ENCODE assay signal across 8 cellular contexts in the genomic region with DNA sequence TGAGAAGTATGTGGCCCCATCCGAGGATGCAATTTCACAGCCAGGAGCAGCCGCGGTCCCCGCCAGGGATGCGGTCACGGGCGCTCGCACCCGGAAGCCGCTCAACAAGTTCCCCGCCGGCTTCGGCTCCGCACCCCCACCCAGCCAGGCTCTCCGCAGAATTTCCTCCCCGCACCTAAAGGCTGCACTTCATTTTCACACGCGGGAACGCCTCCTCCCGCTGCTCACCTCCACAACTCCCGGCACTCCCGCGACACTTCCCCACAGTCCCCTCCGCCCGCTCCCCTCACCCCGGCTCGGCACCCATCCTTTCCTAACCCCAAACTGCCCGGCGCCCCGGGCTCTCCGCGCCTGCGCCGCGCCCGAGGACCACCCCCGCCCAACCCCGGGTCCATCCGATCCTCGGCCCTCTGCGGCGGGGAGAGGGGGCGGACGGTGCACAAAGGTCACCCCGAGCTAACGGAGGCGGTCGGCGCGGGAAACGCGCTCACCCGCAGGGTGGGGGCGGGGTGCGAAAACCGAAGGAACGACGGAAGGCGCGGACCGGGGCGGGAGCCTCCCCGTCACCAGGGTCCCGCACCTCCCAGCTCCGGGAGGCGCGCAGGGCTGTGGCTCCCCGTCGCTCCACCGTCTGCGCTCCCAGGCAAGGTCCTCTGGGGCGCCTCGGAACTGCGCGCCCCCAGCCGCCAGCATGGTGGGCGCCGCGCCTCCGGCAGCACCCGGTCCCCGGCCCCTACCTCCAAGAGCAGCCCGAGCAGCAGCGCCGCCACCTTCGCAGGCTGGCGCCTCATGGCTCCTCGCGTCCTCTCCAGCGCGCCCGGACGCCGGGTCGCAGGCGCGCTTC. TPM values are rescaled to one million over a fixed set of nuclear protein-coding genes. Genes with fewer than 3 reads are reported as not detected.
A peak's percentile ranks its signal among the peaks of the same experiment; 100 is the strongest.
DNase-seq lines count a peak whose midpoint lies in the region; ATAC-seq lines count a peak whose summit lies in the region.

No MANE protein-coding gene starts in this region.

- intact Hi-C loops in activated CD4-positive, alpha-beta memory T cell treated with anti-CD3 and anti-CD28 coated beads for 36 hours (cut with micrococcal nuclease): loop anchor here (1.0 to 5.0 kb wide), 7 partner anchors 37 to 574 kb away; partner anchors contain the start of genes CHCHD2 and SUMF2

- peaks cover 10% of the 10 kb centered on the region for H3K4me1 ChIP-seq in ectodermal cell (ENCODE audit: control insufficient read depth, insufficient read depth, low read length)
- peaks cover 33% of the 10 kb centered on the region for H3K4me1 ChIP-seq in mesodermal cell (ENCODE audit: control insufficient read depth, insufficient read depth, low read length, poor library complexity, severe bottlenecking)

- H3K27me3 ChIP-seq in ectodermal cell (ENCODE audit: control insufficient read depth, insufficient read depth, low read length, poor library complexity, severe bottlenecking): peaks cover 19% of the 10 kb centered on the region

- H3K27me3 Mint-ChIP-seq in activated CD4-positive, alpha-beta memory T cell treated with anti-CD3 and anti-CD28 coated beads for 36 hours: no peaks in the 10 kb centered on the region

- POLR2A ChIA-PET in activated CD4-positive, alpha-beta memory T cell treated with anti-CD3 and anti-CD28 coated beads for 36 hours (lab: Charles Lee): interaction anchor here (1.0 to 9.2 kb wide), 8 partner anchors 11 to 263 kb away, joined by 3 to 128 read pairs (median 4); no protein-coding TSS in a partner anchor

- peak overlapping the region; percentile 80 for H3K4me3 ChIP-seq in ectodermal cell (ENCODE audit: insufficient read depth, low read depth, low read length)
- peak overlapping the region; percentile 92 for H3K4me3 ChIP-seq in mesodermal cell (ENCODE audit: extremely low read depth, insufficient read depth, low read length, poor library complexity, severe bottlenecking)

- peaks cover 75% of the 10 kb centered on the region for H3K4me1 Mint-ChIP-seq in activated CD4-positive, alpha-beta memory T cell treated with anti-CD3 and anti-CD28 coated beads for 36 hours (ENCODE audit: low read depth)

- H3K4me3 Mint-ChIP-seq in activated CD4-positive, alpha-beta memory T cell treated with anti-CD3 and anti-CD28 coated beads for 36 hours: peak overlapping the region; percentile 89

- 0 to 1% methylated on average over 86 to 92 of the region's 97 CpGs for WGBS in ectodermal cell, 2 experiments
- 0 to 1% methylated on average over 61 to 65 of the region's 97 CpGs for WGBS in mesodermal cell (ENCODE audit: insufficient coverage in 2 of 2), 2 experiments

- no peaks in the 10 kb centered on the region for H3K36me3 ChIP-seq in ectodermal cell (ENCODE audit: control insufficient read depth, insufficient read depth, low read length)
- peaks cover 9% of the 10 kb centered on the region for H3K36me3 ChIP-seq in mesodermal cell (ENCODE audit: control insufficient read depth, insufficient read depth, low read length)

- no peaks in the 10 kb centered on the region for H3K9me3 ChIP-seq in ectodermal cell (ENCODE audit: control insufficient read depth, low read length)
- no peaks in the 10 kb centered on the region for H3K9me3 ChIP-seq in mesodermal cell (ENCODE audit: control insufficient read depth, low read length)

- peak; percentile 74 for DNase-seq in NK-92 treated with Interleukin-12 subunit alpha and Interleukin-12 subunit beta, amount 100 ng/mL, for 24 hours (lab: John Stamatoyannopoulos, UW)
- no peak for DNase-seq in NK-92 (lab: John Stamatoyannopoulos, UW; ENCODE audit: unreplicated experiment)
- DNase-seq in NCI-H2227 treated with DMSO at 0.1 percent for 48 hours (lab: John Stamatoyannopoulos, UW): peak; percentile 16
- DNase-seq in activated CD4-positive, alpha-beta memory T cell treated with anti-CD3 and anti-CD28 coated beads for 36 hours: peak; percentile 77
- DNase-seq in stimulated activated CD8-positive, alpha-beta memory T cell treated with anti-CD3 and anti-CD28 coated beads, Interleukin-7, amount 100 ng/mL, for 48 hours (ENCODE audit: extremely low read depth in 1 of 2, low read depth in 1 of 2): peak; percentile 31 to 44

- peak; percentile 6 for ATAC-seq in HG02870 (IDR thresholded peaks at IDR 0.05; ENCODE audit: unreplicated experiment)

- H3K36me3 Mint-ChIP-seq in activated CD4-positive, alpha-beta memory T cell treated with anti-CD3 and anti-CD28 coated beads for 36 hours: peaks cover 14% of the 10 kb centered on the region

- H3K9me3 Mint-ChIP-seq in activated CD4-positive, alpha-beta memory T cell treated with anti-CD3 and anti-CD28 coated beads for 36 hours: no peaks in the 10 kb centered on the region

- H3K27ac Mint-ChIP-seq in activated CD4-positive, alpha-beta memory T cell treated with anti-CD3 and anti-CD28 coated beads for 36 hours: peak overlapping the region; percentile 93

- CTCF ChIA-PET in activated CD4-positive, alpha-beta memory T cell treated with anti-CD3 and anti-CD28 coated beads for 36 hours (lab: Charles Lee): interaction anchor here (1.1 to 2.7 kb wide), 3 partner anchors 16 to 38 kb away, joined by 3 to 16 read pairs (median 7); no protein-coding TSS in a partner anchor

- H3K27ac ChIP-seq in ectodermal cell (ENCODE audit: insufficient read depth, low read depth, low read length, poor library complexity, severe bottlenecking) (peak overlapping the region; percentile 69), mesodermal cell (ENCODE audit: low read depth, low read length, severe bottlenecking) (peak overlapping the region; percentile 89)

RNA-seq across cellular contexts. Expression of gene VOPP1, which starts 0.5 kb away (rescaled TPM):
- total RNA-seq in activated CD4-positive, alpha-beta memory T cell treated with anti-CD3 and anti-CD28 coated beads for 36 hours: 10 to 100 TPM; 64.9 to 67.2 TPM
- polyA plus RNA-seq in ectodermal cell (2013, experiment 1 of 4): 58.4 TPM
- polyA plus RNA-seq in ectodermal cell (2013, experiment 2 of 4): 58.9 TPM
- 44.8 TPM for polyA plus RNA-seq in ectodermal cell (2013, experiment 3 of 4)
- polyA plus RNA-seq in ectodermal cell (2013, experiment 4 of 4): 46.7 TPM
- polyA plus RNA-seq in mesodermal cell (2013, experiment 1 of 2): 57.7 TPM
- 51.7 TPM for polyA plus RNA-seq in mesodermal cell (2013, experiment 2 of 2)
